In the genomic region with DNA sequence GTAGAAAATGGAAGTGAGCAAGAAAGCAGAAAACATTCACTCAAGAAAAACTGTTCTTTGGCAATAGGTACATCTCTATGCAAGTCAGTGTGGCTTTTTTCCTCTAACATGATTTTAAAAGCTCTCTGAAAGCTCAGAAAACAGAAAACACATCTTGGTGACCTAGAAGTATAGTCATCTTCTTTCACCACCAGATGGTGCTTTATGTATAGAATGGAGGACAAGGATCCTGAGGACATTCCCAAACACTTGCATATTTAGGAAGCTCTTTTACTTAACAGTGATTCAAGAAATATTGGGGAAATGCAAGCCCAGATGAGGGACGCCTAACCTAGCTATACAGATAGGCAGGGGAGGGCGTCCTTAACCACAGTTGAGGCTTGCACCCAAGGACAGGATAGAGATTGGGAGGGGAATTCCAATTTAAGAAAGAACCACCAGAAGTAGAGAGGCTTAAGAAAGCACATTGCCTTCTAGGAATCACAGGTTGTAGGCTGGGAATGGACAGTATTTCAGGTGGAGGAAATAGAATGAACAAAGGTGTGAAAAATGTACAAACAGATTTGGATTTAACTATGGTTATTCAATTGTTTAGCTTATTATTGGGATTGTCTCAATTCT, we compare ENCODE assay signal across 1 cellular context.
TF ChIP-seq lines count a peak whose summit lies in the region.

No MANE protein-coding gene starts in this region.

TF ChIP-seq in H1, 55 proteins besides CTCF, POLR2A, EP300 and RAD21:
- TF ChIP-seq SP2 (IDR thresholded peaks at IDR 0.05; ENCODE audit: low read length) (no peak), TAF1 (IDR thresholded peaks at IDR 0.05; ENCODE audit: low read depth, low read length) (no peak), NANOG (IDR thresholded peaks at IDR 0.05; ENCODE audit: insufficient read depth, low read depth, low read length, poor library complexity, severe bottlenecking) (no peak), JUND (IDR thresholded peaks at IDR 0.05; ENCODE audit: low read length) (no peak), TEAD4 (IDR thresholded peaks at IDR 0.05; ENCODE audit: low read depth, low read length) (no peak)
